8 cellular contexts compared by ENCODE assay signal in the genomic region with DNA sequence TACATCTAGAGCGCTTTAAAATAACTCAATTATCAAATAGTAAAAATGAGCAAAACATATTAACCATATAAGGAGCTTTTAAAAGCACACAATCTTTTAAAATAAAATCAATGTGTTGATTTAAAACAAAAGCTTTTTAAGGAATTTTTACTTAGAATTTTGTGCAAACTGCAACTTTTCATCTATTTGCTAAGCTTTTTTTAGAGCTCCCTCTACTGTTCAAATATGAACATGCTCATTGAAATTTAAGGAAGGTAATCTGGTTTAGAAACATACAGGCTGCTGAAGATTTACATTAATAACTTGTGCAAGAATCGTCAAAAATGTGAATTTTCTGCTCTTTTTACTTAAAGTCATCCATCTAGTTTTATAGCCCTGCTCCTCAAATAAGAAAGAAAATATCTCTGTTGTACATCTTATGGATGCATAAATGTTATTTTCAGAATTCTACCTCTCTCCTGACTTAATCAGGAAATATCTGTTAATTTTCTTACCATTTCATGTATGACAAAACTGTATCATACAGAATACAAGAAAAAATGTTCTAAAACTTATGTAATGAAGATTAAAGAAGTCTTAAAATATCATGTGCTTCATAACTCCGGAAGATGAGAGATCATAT.
DNase-seq lines count a peak whose midpoint lies in the region; ATAC-seq and TF ChIP-seq lines count a peak whose summit lies in the region.

No MANE protein-coding gene starts in this region.

- TF ChIP-seq CTCF in BE2C (IDR thresholded peaks at IDR 0.05; ENCODE audit: low read depth, low read length) = peak; percentile 68

- H3K4me3 ChIP-seq in BE2C (ENCODE audit: low read depth, low read length) (no peak overlapping the region), adipocyte (ENCODE audit: low read length) (no peak overlapping the region)

- peaks cover 4% of the 10 kb centered on the region for H3K9me3 Mint-ChIP-seq in activated CD8-positive, alpha-beta memory T cell treated with anti-CD3 and anti-CD28 coated beads, Interleukin-2, amount 10 ng/mL, durations not matched to agents 7 days and 5 days (ENCODE audit: low read depth)

- H3K27ac Mint-ChIP-seq in activated CD8-positive, alpha-beta memory T cell treated with anti-CD3 and anti-CD28 coated beads, Interleukin-2, amount 10 ng/mL, durations not matched to agents 7 days and 5 days = no peak overlapping the region

- H3K27me3 ChIP-seq in BE2C = no peaks in the 10 kb centered on the region
- H3K27me3 ChIP-seq in adipocyte (replicated peaks; ENCODE audit: control insufficient read depth, insufficient read depth, low read length) = no peaks in the 10 kb centered on the region

- POLR2A ChIA-PET in HEK293T (lab: Yijun Ruan, JAX) = no interaction called here

- no peaks in the 10 kb centered on the region for H3K36me3 Mint-ChIP-seq in activated CD8-positive, alpha-beta memory T cell treated with anti-CD3 and anti-CD28 coated beads, Interleukin-2, amount 10 ng/mL, durations not matched to agents 7 days and 5 days

- ATAC-seq in GM21528 (IDR thresholded peaks at IDR 0.05; ENCODE audit: low FRiP score, unreplicated experiment) (no peak), HG03175 (IDR thresholded peaks at IDR 0.05; ENCODE audit: unreplicated experiment) (no peak)
- no peak for ATAC-seq in activated CD8-positive, alpha-beta memory T cell treated with anti-CD3 and anti-CD28 coated beads, Interleukin-2, amount 10 ng/mL, durations not matched to agents 7 days and 5 days

- no peak overlapping the region for H3K4me3 Mint-ChIP-seq in activated CD8-positive, alpha-beta memory T cell treated with anti-CD3 and anti-CD28 coated beads, Interleukin-2, amount 10 ng/mL, durations not matched to agents 7 days and 5 days

- H3K4me1 Mint-ChIP-seq in activated CD8-positive, alpha-beta memory T cell treated with anti-CD3 and anti-CD28 coated beads, Interleukin-2, amount 10 ng/mL, durations not matched to agents 7 days and 5 days = no peaks in the 10 kb centered on the region

- H3K36me3 ChIP-seq in BE2C = no peaks in the 10 kb centered on the region
- H3K36me3 ChIP-seq in adipocyte (ENCODE audit: control insufficient read depth, insufficient read depth, low read length, severe bottlenecking) = no peaks in the 10 kb centered on the region

- no peaks in the 10 kb centered on the region for H3K27me3 Mint-ChIP-seq in activated CD8-positive, alpha-beta memory T cell treated with anti-CD3 and anti-CD28 coated beads, Interleukin-2, amount 10 ng/mL, durations not matched to agents 7 days and 5 days

- CTCF ChIA-PET in HEK293T (lab: Yijun Ruan, JAX) = interaction anchor here (0.6 to 1.3 kb wide), 4 partner anchors 10 to 40 kb away, joined by 3 to 7 read pairs (median 4); no protein-coding TSS in a partner anchor
- CTCF ChIA-PET in activated CD8-positive, alpha-beta memory T cell treated with anti-CD3 and anti-CD28 coated beads, Interleukin-2, amount 10 ng/mL, durations not matched to agents 7 days and 5 days (lab: Charles Lee) = interaction anchor here (1.2 kb wide), 1 partner anchor 232 kb away, joined by 3 read pairs; no protein-coding TSS in a partner anchor

- H3K4me1 ChIP-seq in BE2C = no peaks in the 10 kb centered on the region; the same call in none of the 2 replicates
- H3K4me1 ChIP-seq in adipocyte (ENCODE audit: control insufficient read depth, insufficient read depth, low read length) = no peaks in the 10 kb centered on the region

- DNase-seq in BE2C = no peak
- DNase-seq in HEK293T (ENCODE audit: extremely low spot score) = peak; percentile 7
- DNase-seq in adipocyte (ENCODE audit: low read depth) = peak; percentile 79
- peak; percentile 41 for DNase-seq in left kidney (ENCODE audit: low read depth, low spot score)
- no peak for DNase-seq in activated CD8-positive, alpha-beta memory T cell treated with anti-CD3 and anti-CD28 coated beads, Interleukin-2, amount 10 ng/mL, durations not matched to agents 7 days and 5 days
- no peak for DNase-seq in stimulated activated CD4-positive, alpha-beta T cell treated with anti-CD3 and anti-CD28 coated beads, Interleukin-2, amount 100 ng/mL, for 24 hours

- H3K9me3 ChIP-seq in BE2C (no peaks in the 10 kb centered on the region), adipocyte (ENCODE audit: control insufficient read depth, low read length) (no peaks in the 10 kb centered on the region)

- H3K9ac ChIP-seq in adipocyte (ENCODE audit: low read length) = no peak overlapping the region

TF ChIP-seq in HEK293T, 16 proteins besides CTCF, POLR2A, EP300 and RAD21:
- TF ChIP-seq SP1 (IDR thresholded peaks at IDR 0.05) = no peak
- no peak for TF ChIP-seq L3MBTL2 (conservative IDR thresholded peaks at IDR 0.05)
- TF ChIP-seq LEF1 (IDR thresholded peaks at IDR 0.05; ENCODE audit: borderline replicate concordance) = no peak
- TF ChIP-seq FOXK2 (IDR thresholded peaks at IDR 0.05) = no peak
- no peak for TF ChIP-seq HDGF (IDR thresholded peaks at IDR 0.05; ENCODE audit: borderline replicate concordance)
- no peak for TF ChIP-seq FOXA1 (IDR thresholded peaks at IDR 0.05)

Comparison
In these comparisons a context has a peak if more than half of its experiments do, and no peak if none do; other contexts are left out.
1. DNase-seq: peak in HEK293T (single experiment), adipocyte (single experiment) and left kidney (single experiment); none in BE2C (single experiment), activated CD8-positive, alpha-beta memory T cell treated with anti-CD3 and anti-CD28 coated beads, Interleukin-2, amount 10 ng/mL, durations not matched to agents 7 days and 5 days (single experiment) and stimulated activated CD4-positive, alpha-beta T cell treated with anti-CD3 and anti-CD28 coated beads, Interleukin-2, amount 100 ng/mL, for 24 hours (0 of 2).